Comparison of ENCODE assay signal across 9 cellular contexts in the genomic region with DNA sequence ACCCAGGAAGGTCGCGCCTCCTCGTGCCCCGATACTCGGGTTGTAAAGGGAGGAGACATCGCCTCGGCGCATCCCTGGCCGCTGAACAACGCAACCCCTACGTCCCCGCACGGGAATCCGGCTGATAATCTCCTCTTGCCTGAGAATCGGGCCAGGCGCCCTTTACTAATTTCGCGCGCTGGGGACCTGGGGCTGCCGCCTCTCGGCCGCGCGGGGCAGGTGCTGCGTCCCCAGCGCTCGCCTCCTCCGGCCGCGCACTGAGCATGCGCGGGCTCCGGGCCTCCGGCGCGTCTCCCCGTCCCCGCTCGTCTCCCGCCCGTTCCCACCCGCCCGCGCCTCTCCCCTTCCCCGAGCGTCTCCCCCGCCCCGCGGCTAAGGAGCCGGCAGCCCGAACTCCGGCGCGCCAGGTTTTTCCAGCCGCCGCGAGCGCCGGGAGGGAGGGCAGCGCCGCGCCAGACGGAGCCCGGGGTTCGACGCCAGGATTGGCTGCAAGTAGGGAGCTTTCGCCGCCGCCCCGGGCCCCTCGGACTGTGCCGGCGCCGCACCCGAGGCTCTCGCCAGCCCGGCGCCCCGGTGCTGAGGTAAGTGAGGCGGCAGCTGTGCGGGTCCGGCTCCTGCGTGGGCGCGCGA.
A peak's percentile ranks its signal among the peaks of the same experiment; 100 is the strongest.
DNase-seq lines count a peak whose midpoint lies in the region; ATAC-seq lines count a peak whose summit lies in the region.
"Had no signal": no experiment of that assay in that cellular context is flagged by ENCODE, and none has a peak within 500 bp of the region (broad histone marks: within the 10 kb centered on the region; RNA-seq: fewer than 3 reads in every experiment).

Gene CNTN4, plus strand, starts transcription at position 469 of the 630 bp plus-strand sequence.

- H3K36me3 Mint-ChIP-seq in activated T-cell treated with anti-CD3 and anti-CD28 coated beads, Interleukin-2, amount 50 U/mL, for 24 hours (ENCODE audit: low read depth) = no peaks in the 10 kb centered on the region
- H3K36me3 Mint-ChIP-seq: CD4-positive, CD25-positive, alpha-beta regulatory T cell had no signal

- no peak within 1 kb of the TSS for H3K4me3 Mint-ChIP-seq in activated T-cell treated with anti-CD3 and anti-CD28 coated beads, Interleukin-2, amount 50 U/mL, for 24 hours

- peaks cover 2% of the 10 kb centered on the region for H3K9me3 Mint-ChIP-seq in activated T-cell treated with anti-CD3 and anti-CD28 coated beads, Interleukin-2, amount 50 U/mL, for 24 hours

- H3K27ac Mint-ChIP-seq in activated T-cell treated with anti-CD3 and anti-CD28 coated beads, Interleukin-2, amount 50 U/mL, for 24 hours = no peak within 1 kb of the TSS
- H3K27ac Mint-ChIP-seq: CD4-positive, CD25-positive, alpha-beta regulatory T cell had no signal

- peak; percentile 41 for DNase-seq in activated T-cell treated with anti-CD3 and anti-CD28 coated beads, Interleukin-2, amount 50 U/mL, for 24 hours
- no peak for DNase-seq in activated T-cell treated with anti-CD3 and anti-CD28 coated beads, Interleukin-2, amount 50 U/mL, for 1 hour
- peak; percentile 84 for DNase-seq in NCI-H510A (lab: John Stamatoyannopoulos, UW)
- peak; percentile 85 for DNase-seq in cerebellar cortex (ENCODE audit: low spot score)
- DNase-seq in medulla oblongata (ENCODE audit: extremely low spot score) = peak; percentile 14
- peak; percentile 45 for DNase-seq in superior temporal gyrus (ENCODE audit: extremely low spot score)
- no peak for DNase-seq in NCI-H446 treated with DMSO at 0.1 percent for 48 hours (lab: John Stamatoyannopoulos, UW)
- DNase-seq: CD4-positive, CD25-positive, alpha-beta regulatory T cell had no signal

- H3K4me1 Mint-ChIP-seq in activated T-cell treated with anti-CD3 and anti-CD28 coated beads, Interleukin-2, amount 50 U/mL, for 24 hours (ENCODE audit: low read depth) = peaks cover 5% of the 10 kb centered on the region

- ATAC-seq in HG03521 (IDR thresholded peaks at IDR 0.05; ENCODE audit: unreplicated experiment) = no peak

- H3K27me3 Mint-ChIP-seq in activated T-cell treated with anti-CD3 and anti-CD28 coated beads, Interleukin-2, amount 50 U/mL, for 24 hours = peaks cover 70% of the 10 kb centered on the region

Comparison
In these comparisons a context has a peak if more than half of its experiments do, and no peak if none do; other contexts are left out.
1. DNase-seq: peak in activated T-cell treated with anti-CD3 and anti-CD28 coated beads, Interleukin-2, amount 50 U/mL, for 24 hours (single experiment), NCI-H510A (single experiment), cerebellar cortex (single experiment), medulla oblongata (single experiment) and superior temporal gyrus (single experiment); none in activated T-cell treated with anti-CD3 and anti-CD28 coated beads, Interleukin-2, amount 50 U/mL, for 1 hour (single experiment) and NCI-H446 treated with DMSO at 0.1 percent for 48 hours (single experiment).